27 cellular contexts compared by ENCODE assay signal in the genomic region with DNA sequence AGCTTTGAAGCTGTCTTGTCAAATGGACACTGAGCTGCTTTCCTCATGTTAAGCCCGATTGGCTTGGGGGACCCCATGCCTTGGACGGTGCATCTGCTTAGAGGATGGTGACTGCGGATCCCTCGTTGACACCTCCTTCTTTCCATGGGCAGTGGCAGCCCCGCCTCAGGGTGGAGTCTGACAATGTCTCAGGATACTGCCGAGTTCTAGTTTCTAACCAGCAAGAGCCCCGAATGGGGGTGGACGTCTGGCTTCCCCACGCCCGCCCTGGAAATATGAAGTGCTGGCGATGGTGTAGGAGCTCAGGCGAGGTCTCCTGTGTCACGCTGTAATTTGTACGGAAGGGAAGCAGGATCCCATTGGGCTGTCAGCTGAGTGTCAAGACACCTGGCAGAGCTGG.
"Had no signal": no experiment of that assay in that cellular context is flagged by ENCODE, and none has a peak within 500 bp of the region (broad histone marks: within the 10 kb centered on the region; RNA-seq: fewer than 3 reads in every experiment).

No MANE protein-coding gene starts in this region.

- H3K27ac ChIP-seq: left ventricle myocardium inferior, neural progenitor cell, ovary, sigmoid colon, spleen, suprapubic skin, thoracic aorta, tibial artery, upper lobe of right lung had no signal

- H3K4me1 Mint-ChIP-seq: immature natural killer cell; natural killer cell; nephron progenitor cell; neural progenitor cell; stimulated activated effector memory CD8-positive, alpha-beta T cell treated with anti-CD3 and anti-CD28 coated beads, Interleukin-12 subunit alpha, Interleukin-12 subunit beta, amount 100 ng/mL, for 72 hours had no signal

- H3K36me3 Mint-ChIP-seq: immature natural killer cell; mesothelial cell of epicardium; naive B cell; natural killer cell; neural progenitor cell; stimulated activated effector memory CD8-positive, alpha-beta T cell treated with anti-CD3 and anti-CD28 coated beads, Interleukin-12 subunit alpha, Interleukin-12 subunit beta, amount 100 ng/mL, for 72 hours had no signal

- H2AFZ ChIP-seq: neural progenitor cell had no signal

- ATAC-seq: natural killer cell; right cardiac atrium; stimulated activated effector memory CD8-positive, alpha-beta T cell treated with anti-CD3 and anti-CD28 coated beads, Interleukin-12 subunit alpha, Interleukin-12 subunit beta, amount 100 ng/mL, for 72 hours; upper lobe of right lung had no signal

- H3K4me1 ChIP-seq: left ventricle myocardium inferior, neural progenitor cell, sigmoid colon, spleen, suprapubic skin, tibial artery, upper lobe of right lung had no signal

- H3K9me3 Mint-ChIP-seq: immature natural killer cell; natural killer cell; stimulated activated effector memory CD8-positive, alpha-beta T cell treated with anti-CD3 and anti-CD28 coated beads, Interleukin-12 subunit alpha, Interleukin-12 subunit beta, amount 100 ng/mL, for 72 hours had no signal

- H3K4me3 ChIP-seq: left ventricle myocardium inferior, lung, neural progenitor cell, ovary, sigmoid colon, spleen, suprapubic skin, thoracic aorta, tibial artery, upper lobe of right lung had no signal

- H3K4me2 ChIP-seq: neural progenitor cell had no signal

- DNase-seq: hypothalamus; immature natural killer cell; left ventricle myocardium inferior; mesendoderm; naive B cell; natural killer cell; nephron progenitor cell; ovary; right cardiac atrium; sigmoid colon; small intestine; spleen; stimulated activated CD4-positive, alpha-beta T cell treated with anti-CD3 and anti-CD28 coated beads, Interleukin-4, amount 100 ng/mL, for 24 hours; stimulated activated naive CD4-positive, alpha-beta T cell; tibial artery; trophoblast cell; upper lobe of right lung had no signal

- H3K27ac Mint-ChIP-seq: immature natural killer cell; mesothelial cell of epicardium; naive B cell; natural killer cell; nephron progenitor cell; neural progenitor cell; progenitor cell of endocrine pancreas; stimulated activated effector memory CD8-positive, alpha-beta T cell treated with anti-CD3 and anti-CD28 coated beads, Interleukin-12 subunit alpha, Interleukin-12 subunit beta, amount 100 ng/mL, for 72 hours; stimulated activated naive CD8-positive, alpha-beta T cell treated with anti-CD3 and anti-CD28 coated beads, Interleukin-15, Interleukin-2, amounts not matched to agents 100 ng/mL and 50 ng/mL, for 24 hours had no signal

- FAIRE-seq: islet of Langerhans, small intestine, urothelium cell line had no signal

- H3K9me3 ChIP-seq: ovary, sigmoid colon, spleen, suprapubic skin, thoracic aorta, tibial artery, upper lobe of right lung had no signal

- H3K4me3 Mint-ChIP-seq: immature natural killer cell; mesothelial cell of epicardium; naive B cell; natural killer cell; nephron progenitor cell; neural progenitor cell; stimulated activated effector memory CD8-positive, alpha-beta T cell treated with anti-CD3 and anti-CD28 coated beads, Interleukin-12 subunit alpha, Interleukin-12 subunit beta, amount 100 ng/mL, for 72 hours; stimulated activated naive CD8-positive, alpha-beta T cell treated with anti-CD3 and anti-CD28 coated beads, Interleukin-15, Interleukin-2, amounts not matched to agents 100 ng/mL and 50 ng/mL, for 24 hours had no signal

- H3K9ac ChIP-seq: neural progenitor cell had no signal

- H3K27me3 ChIP-seq: neural progenitor cell, ovary, sigmoid colon, suprapubic skin, upper lobe of right lung had no signal

- H3K36me3 ChIP-seq: left ventricle myocardium inferior, neural progenitor cell, ovary, sigmoid colon, spleen, suprapubic skin, thoracic aorta, tibial artery, upper lobe of right lung had no signal
